19 cellular contexts compared by ENCODE assay signal in the genomic region with DNA sequence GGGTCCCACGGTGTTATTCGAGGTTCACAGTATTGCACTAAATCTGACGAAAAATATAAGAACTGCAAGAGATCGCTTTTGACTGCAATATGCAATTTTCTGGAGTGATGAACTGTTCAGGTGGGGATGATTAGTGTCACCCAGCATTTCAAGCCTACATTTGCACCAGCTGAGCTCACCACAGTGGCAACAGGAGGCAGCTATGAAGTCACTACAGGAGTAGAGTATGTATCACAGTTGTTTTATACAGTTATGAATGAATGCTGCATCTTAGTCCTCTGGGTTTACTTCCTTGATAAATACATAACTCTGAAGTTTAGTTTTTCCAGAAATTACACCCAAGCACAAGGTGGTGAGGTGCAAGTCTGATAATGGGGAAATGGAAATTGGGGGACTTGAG.
A peak's percentile ranks its signal among the peaks of the same experiment; 100 is the strongest.
DNase-seq lines count a peak whose midpoint lies in the region; ATAC-seq and TF ChIP-seq lines count a peak whose summit lies in the region.
"Had no signal": no experiment of that assay in that cellular context is flagged by ENCODE, and none has a peak within 500 bp of the region (broad histone marks: within the 10 kb centered on the region; RNA-seq: fewer than 3 reads in every experiment).

No MANE protein-coding gene starts in this region.

- H3K27ac Mint-ChIP-seq in activated CD4-positive, alpha-beta T cell treated with anti-CD3 and anti-CD28 coated beads, Interleukin-2, amount 10 ng/mL, durations not matched to agents 24 days and 14 days, result peak overlapping the region; percentile 69
- peak overlapping the region; percentile 22 for H3K27ac Mint-ChIP-seq in activated CD8-positive, alpha-beta T cell treated with anti-CD3 and anti-CD28 coated beads, Interleukin-2, amount 10 ng/mL, durations not matched to agents 7 days and 5 days
- peak overlapping the region in 5 of 9 donors; percentile 3 to 81 (median 37) for H3K27ac Mint-ChIP-seq in naive thymus-derived CD4-positive, alpha-beta T cell

- H3K4me3 Mint-ChIP-seq in activated CD4-positive, alpha-beta T cell treated with anti-CD3 and anti-CD28 coated beads, Interleukin-2, amount 10 ng/mL, durations not matched to agents 24 days and 14 days, result peak overlapping the region; percentile 20
- H3K4me3 Mint-ChIP-seq in activated CD8-positive, alpha-beta T cell treated with anti-CD3 and anti-CD28 coated beads, Interleukin-2, amount 10 ng/mL, durations not matched to agents 7 days and 5 days, result no peak overlapping the region
- H3K4me3 Mint-ChIP-seq in naive thymus-derived CD4-positive, alpha-beta T cell, result no peak overlapping the region

- no peak overlapping the region for H3K4me3 ChIP-seq in ACC112 (ENCODE audit: low read depth, low read length)
- no peak overlapping the region for H3K4me3 ChIP-seq in naive thymus-derived CD4-positive, alpha-beta T cell (ENCODE audit: low read length)
- H3K4me3 ChIP-seq: A549, HAP-1, left lung had no signal

- ATAC-seq in activated CD8-positive, alpha-beta T cell treated with anti-CD3 and anti-CD28 coated beads, Interleukin-2, amount 10 ng/mL, durations not matched to agents 7 days and 5 days, result no peak
- ATAC-seq in naive thymus-derived CD4-positive, alpha-beta T cell, result no peak
- ATAC-seq in GM18870 (IDR thresholded peaks at IDR 0.05; ENCODE audit: unreplicated experiment), result no peak
- ATAC-seq: A549, left lung, sciatic nerve had no signal

- peaks cover 65% of the 10 kb centered on the region for H3K36me3 Mint-ChIP-seq in activated CD4-positive, alpha-beta T cell treated with anti-CD3 and anti-CD28 coated beads, Interleukin-2, amount 10 ng/mL, durations not matched to agents 24 days and 14 days (ENCODE audit: low read depth)
- H3K36me3 Mint-ChIP-seq in activated CD8-positive, alpha-beta T cell treated with anti-CD3 and anti-CD28 coated beads, Interleukin-2, amount 10 ng/mL, durations not matched to agents 7 days and 5 days (ENCODE audit: low read depth), result peaks cover 62% of the 10 kb centered on the region
- peaks cover 9 to 31% (median 28%) of the 10 kb centered on the region in 5 donors for H3K36me3 Mint-ChIP-seq in naive thymus-derived CD4-positive, alpha-beta T cell

- H3K79me2 ChIP-seq in ACC112 (ENCODE audit: control insufficient read depth, insufficient read depth, low read length, unreplicated experiment), result peaks cover 93% of the 10 kb centered on the region

- H3K27me3 Mint-ChIP-seq in activated CD4-positive, alpha-beta T cell treated with anti-CD3 and anti-CD28 coated beads, Interleukin-2, amount 10 ng/mL, durations not matched to agents 24 days and 14 days, result no peaks in the 10 kb centered on the region
- no peaks in the 10 kb centered on the region for H3K27me3 Mint-ChIP-seq in activated CD8-positive, alpha-beta T cell treated with anti-CD3 and anti-CD28 coated beads, Interleukin-2, amount 10 ng/mL, durations not matched to agents 7 days and 5 days (ENCODE audit: low read depth)
- no peaks in the 10 kb centered on the region for H3K27me3 Mint-ChIP-seq in naive thymus-derived CD4-positive, alpha-beta T cell

- peaks cover 15% of the 10 kb centered on the region for H3K4me1 ChIP-seq in ACC112 (ENCODE audit: control insufficient read depth, insufficient read depth, low read length, unreplicated experiment)
- H3K4me1 ChIP-seq in naive thymus-derived CD4-positive, alpha-beta T cell (ENCODE audit: control insufficient read depth in 2 of 2, insufficient read depth in 2 of 2, low read length in 2 of 2), result peaks cover 0 to 9% of the 10 kb centered on the region in 2 donors
- H3K4me1 ChIP-seq: A549, HAP-1 had no signal

- no peak for DNase-seq in activated CD4-positive, alpha-beta T cell treated with anti-CD3 and anti-CD28 coated beads, Interleukin-2, amount 10 ng/mL, durations not matched to agents 24 days and 14 days
- DNase-seq in activated CD4-positive, alpha-beta T cell treated with anti-CD3 and anti-CD28 coated beads for 48 hours, result no peak
- no peak for DNase-seq in activated CD8-positive, alpha-beta T cell treated with anti-CD3 and anti-CD28 coated beads, Interleukin-2, amount 10 ng/mL, durations not matched to agents 7 days and 5 days
- DNase-seq in naive thymus-derived CD4-positive, alpha-beta T cell, result no peak
- DNase-seq in GM10266 (ENCODE audit: extremely low spot score) (no peak), 8988T (no peak)
- DNase-seq: aorta, C1 segment of cervical spinal cord, DMS 273 treated with DMSO at 0.1 percent for 48 hours, GDM1, left lung, NCI-H1436, NCI-H524 treated with DMSO at 0.1 percent for 48 hours had no signal

- peak overlapping the region; percentile 14; the same call in 1 of the 2 replicates for H3K27ac ChIP-seq in ACC112 (ENCODE audit: low read depth, low read length)
- no peak overlapping the region for H3K27ac ChIP-seq in naive thymus-derived CD4-positive, alpha-beta T cell (ENCODE audit: low read depth, low read length)
- H3K27ac ChIP-seq: A549, RWPE1 had no signal

- H3K9me3 Mint-ChIP-seq in activated CD4-positive, alpha-beta T cell treated with anti-CD3 and anti-CD28 coated beads, Interleukin-2, amount 10 ng/mL, durations not matched to agents 24 days and 14 days, result no peaks in the 10 kb centered on the region
- no peaks in the 10 kb centered on the region for H3K9me3 Mint-ChIP-seq in activated CD8-positive, alpha-beta T cell treated with anti-CD3 and anti-CD28 coated beads, Interleukin-2, amount 10 ng/mL, durations not matched to agents 7 days and 5 days (ENCODE audit: insufficient read depth)
- H3K9me3 Mint-ChIP-seq in naive thymus-derived CD4-positive, alpha-beta T cell, result no peaks in the 10 kb centered on the region

- no peaks in the 10 kb centered on the region for H3K9me3 ChIP-seq in naive thymus-derived CD4-positive, alpha-beta T cell (ENCODE audit: control insufficient read depth in 2 of 3, low read length in 3 of 3)
- H3K9me3 ChIP-seq: A549, HAP-1, left lung had no signal

- H3K4me1 Mint-ChIP-seq in activated CD4-positive, alpha-beta T cell treated with anti-CD3 and anti-CD28 coated beads, Interleukin-2, amount 10 ng/mL, durations not matched to agents 24 days and 14 days, result peaks cover 65% of the 10 kb centered on the region
- H3K4me1 Mint-ChIP-seq in activated CD8-positive, alpha-beta T cell treated with anti-CD3 and anti-CD28 coated beads, Interleukin-2, amount 10 ng/mL, durations not matched to agents 7 days and 5 days (ENCODE audit: low read depth), result peaks cover 71% of the 10 kb centered on the region
- peaks cover 20 to 54% (median 28%) of the 10 kb centered on the region in 7 donors for H3K4me1 Mint-ChIP-seq in naive thymus-derived CD4-positive, alpha-beta T cell

- intact Hi-C loops in activated CD4-positive, alpha-beta T cell treated with anti-CD3 and anti-CD28 coated beads, Interleukin-2, amount 10 ng/mL, durations not matched to agents 24 days and 14 days (cut with micrococcal nuclease), result loop anchor here (2.0 kb wide), 1 partner anchor 13 kb away; no protein-coding TSS in a partner anchor
- intact Hi-C loops in naive thymus-derived CD4-positive, alpha-beta T cell (cut with micrococcal nuclease), result no loop called here

- H2AFZ ChIP-seq in ACC112 (ENCODE audit: low read length, unreplicated experiment), result no peak overlapping the region

- H3K36me3 ChIP-seq in ACC112 (ENCODE audit: insufficient read depth, low read length), result peaks cover 37% of the 10 kb centered on the region
- H3K36me3 ChIP-seq in naive thymus-derived CD4-positive, alpha-beta T cell (ENCODE audit: control insufficient read depth in 2 of 3, insufficient read depth in 3 of 3, low read length in 3 of 3), result peaks cover 0 to 8% (median 0%) of the 10 kb centered on the region in 3 experiments

- POLR2A ChIA-PET in activated CD8-positive, alpha-beta T cell treated with anti-CD3 and anti-CD28 coated beads, Interleukin-2, amount 10 ng/mL, durations not matched to agents 7 days and 5 days (lab: Charles Lee), result interaction anchor here (1.1 to 1.3 kb wide), 2 partner anchors 11 to 113 kb away, joined by 3 to 4 read pairs; partner anchors contain the start of gene SNRPA1
- POLR2A ChIA-PET in naive thymus-derived CD4-positive, alpha-beta T cell (lab: Charles Lee), result no interaction called here

- no peak for TF ChIP-seq CTCF in GM10266 (IDR thresholded peaks at IDR 0.05; ENCODE audit: control insufficient read depth, insufficient read depth, low read depth, missing control alignments)

- H3K27me3 ChIP-seq in ACC112 (ENCODE audit: insufficient read depth, low read length), result no peaks in the 10 kb centered on the region
- no peaks in the 10 kb centered on the region for H3K27me3 ChIP-seq in naive thymus-derived CD4-positive, alpha-beta T cell (ENCODE audit: control insufficient read depth in 2 of 2, insufficient read depth in 2 of 2, low read length in 2 of 2)
- H3K27me3 ChIP-seq: left lung had no signal

- CTCF ChIA-PET in activated CD8-positive, alpha-beta T cell treated with anti-CD3 and anti-CD28 coated beads, Interleukin-2, amount 10 ng/mL, durations not matched to agents 7 days and 5 days (lab: Charles Lee), result interaction anchor here (1.1 to 1.9 kb wide), 2 partner anchors 13 to 16 kb away, joined by 4 to 9 read pairs; no protein-coding TSS in a partner anchor
- CTCF ChIA-PET in naive thymus-derived CD4-positive, alpha-beta T cell (lab: Charles Lee), result no interaction called here
